31 cellular contexts compared by ENCODE assay signal in the genomic region with DNA sequence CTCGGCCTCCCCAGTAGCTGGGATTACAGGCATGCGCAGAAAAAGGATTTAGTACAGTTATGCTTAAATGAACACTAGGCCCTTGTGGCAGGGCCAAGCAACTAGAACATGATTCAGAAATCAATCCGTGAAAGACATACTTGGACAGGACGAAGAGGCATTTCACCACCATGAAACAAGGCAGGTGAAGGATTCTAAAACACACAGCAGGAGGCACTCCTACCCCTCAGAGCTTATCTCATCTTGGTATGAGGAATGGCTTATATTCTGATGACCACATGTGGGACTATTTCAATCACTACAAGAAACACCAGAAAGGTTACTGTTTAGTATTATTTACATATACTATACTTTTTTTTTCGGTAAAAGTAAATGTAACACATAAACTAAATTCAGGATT. TPM values are rescaled to one million over a fixed set of nuclear protein-coding genes. Genes with fewer than 3 reads are reported as not detected.
"Had no signal": no experiment of that assay in that cellular context is flagged by ENCODE, and none has a peak within 500 bp of the region (broad histone marks: within the 10 kb centered on the region; RNA-seq: fewer than 3 reads in every experiment).

No MANE protein-coding gene starts in this region.

- DNase-seq: dermis blood vessel endothelial cell; dorsolateral prefrontal cortex; effector CD4-positive, alpha-beta T cell; effector memory CD4-positive, alpha-beta T cell; erythroblast; esophagus squamous epithelium; foreskin fibroblast; foreskin melanocyte; gastrocnemius medialis; glutamatergic neuron; head of caudate nucleus; heart right ventricle; hippocampal formation; left cardiac atrium; left lung; left ventricle myocardium superior; lower lobe of right lung; mesenchymal stem cell; mucosa of descending colon; naive B cell had no signal

- H3K27ac ChIP-seq: coronary artery, dorsolateral prefrontal cortex, epithelial cell of prostate, esophagus squamous epithelium, gastrocnemius medialis, heart right ventricle, left lung, lower lobe of right lung had no signal

- ATAC-seq: esophagus mucosa, gastrocnemius medialis, heart right ventricle, left cardiac atrium, left lung, left ventricle myocardium superior, lower lobe of right lung, mucosa of descending colon had no signal

- H3K4me3 Mint-ChIP-seq: mesothelial cell of epicardium, naive B cell had no signal

- H3K27ac Mint-ChIP-seq: mesothelial cell of epicardium, naive B cell had no signal

- H3K4me3 ChIP-seq: coronary artery, dorsolateral prefrontal cortex, esophagus squamous epithelium, gastrocnemius medialis, heart right ventricle, left lung, lower lobe of right lung, mucosa of descending colon had no signal

- H3K27me3 ChIP-seq: dorsolateral prefrontal cortex, esophagus squamous epithelium, gastrocnemius medialis, heart right ventricle, left lung had no signal

- H3K36me3 Mint-ChIP-seq: mesothelial cell of epicardium, naive B cell had no signal

- H3K9me3 ChIP-seq: esophagus squamous epithelium, gastrocnemius medialis, heart right ventricle, left lung, lower lobe of right lung, mucosa of descending colon had no signal

- H3K36me3 ChIP-seq: esophagus squamous epithelium, gastrocnemius medialis, left lung, lower lobe of right lung had no signal

RNA-seq across cellular contexts. Expression of a gene that starts 15.7 kb away (rescaled TPM):
- total RNA-seq: dermis blood vessel endothelial cell, esophagus mucosa, esophagus squamous epithelium, gastrocnemius medialis, glomerular endothelial cell, heart right ventricle, kidney epithelial cell, left cardiac atrium, left ventricle myocardium superior, lower leg skin, lower lobe of right lung, lung microvascular endothelial cell, mesenteric fat pad, mesothelial cell of epicardium, mucosa of descending colon, myocyte had no signal
- polyA plus RNA-seq: heart right ventricle, keratinocyte had no signal

RNA-seq across cellular contexts. Expression of a gene that starts 33.0 kb away (rescaled TPM):
- total RNA-seq: kidney epithelial cell, myocyte had no signal
- polyA plus RNA-seq: keratinocyte had no signal

RNA-seq across cellular contexts. Expression of a gene that starts 36.3 kb away (rescaled TPM):
- polyA plus RNA-seq: keratinocyte had no signal
